ENCODE assay signal across 19 cellular contexts in genomic region chr19:12015015-12015752, GRCh38. TPM values are rescaled to one million over a fixed set of nuclear protein-coding genes. Genes with fewer than 3 reads are reported as not detected.
A peak's percentile ranks its signal among the peaks of the same experiment; 100 is the strongest.
DNase-seq lines count a peak whose midpoint lies in the region; ATAC-seq, FAIRE-seq and TF ChIP-seq lines count a peak whose summit lies in the region.
"Had no signal": no experiment of that assay in that cellular context is flagged by ENCODE, and none has a peak within 500 bp of the region (broad histone marks: within the 10 kb centered on the region; RNA-seq: fewer than 3 reads in every experiment).

No MANE protein-coding gene starts in this region.

- H3K27me3 ChIP-seq in mucosa of rectum (ENCODE audit: control insufficient read depth in 2 of 2, insufficient read depth in 2 of 2, low read length in 2 of 2) (no peaks in the 10 kb centered on the region), pancreas (no peaks in the 10 kb centered on the region)
- H3K27me3 ChIP-seq: SJCRH30 had no signal

- in situ Hi-C loops in KBM-7 (cut with MboI; ENCODE audit: low pct_unique_long_range_greater_than_20kb, low sequenced_read_pairs), result no loop called here

- H3K36me3 ChIP-seq in mucosa of rectum (ENCODE audit: control insufficient read depth in 2 of 2, insufficient read depth in 2 of 2, low read length in 2 of 2) (peaks cover 27 to 45% of the 10 kb centered on the region in 2 donors), pancreas (peaks cover 28 to 31% (median 30%) of the 10 kb centered on the region in 3 donors)

- H3K9me3 ChIP-seq in mucosa of rectum (ENCODE audit: control insufficient read depth in 2 of 2, low read length in 2 of 2) (peaks cover 42 to 45% of the 10 kb centered on the region in 2 donors), pancreas (peaks cover 0 to 7% (median 2%) of the 10 kb centered on the region in 4 donors)

- intact Hi-C loops in pancreas (cut with DNase I), result no loop called here

- H3K9ac ChIP-seq in mucosa of rectum (ENCODE audit: low read depth in 1 of 2, low read length in 2 of 2), result no peak overlapping the region

- WGBS in pancreas, 2 donors, result 97 to 98% methylated on average over 9 of the region's 9 CpGs

- FAIRE-seq in pancreas (lab: Jason Lieb, UNC), result no peak

- no peaks in the 10 kb centered on the region for H3K4me1 ChIP-seq in mucosa of rectum (ENCODE audit: control insufficient read depth in 2 of 2, insufficient read depth in 2 of 2, low read length in 2 of 2)
- H3K4me1 ChIP-seq in pancreas, result no peaks in the 10 kb centered on the region
- H3K4me1 ChIP-seq: Caco-2, SJCRH30 had no signal

- DNase-seq in KBM-7 (peak; percentile 14), choroid plexus epithelial cell (ENCODE audit: low read depth) (peak; percentile 5), NCI-H524 treated with DMSO at 0.1 percent for 48 hours (lab: John Stamatoyannopoulos, UW) (no peak), pancreas (no peak), GF-D8 (lab: John Stamatoyannopoulos, UW) (no peak)
- no peak for DNase-seq in stimulated activated CD4-positive, alpha-beta T cell treated with anti-CD3 and anti-CD28 coated beads, Interleukin-2, amount 100 ng/mL, for 48 hours
- DNase-seq: ACHN; AML-193; Caco-2; CD4-positive, CD25-positive, alpha-beta regulatory T cell; DMS153; H9; NCI-H187; NCI-H345; NCI-H69; NK-92 treated with Interleukin-12 subunit alpha and Interleukin-12 subunit beta, amount 100 ng/mL, for 24 hours; SJCRH30 had no signal

- ATAC-seq in pancreas, result no peak

- TF ChIP-seq CTCF in choroid plexus epithelial cell (conservative IDR thresholded peaks at IDR 0.05; ENCODE audit: low read depth, low read length) (no peak), pancreas (IDR thresholded peaks at IDR 0.05) (no peak)

- H3K27ac ChIP-seq in mucosa of rectum (ENCODE audit: low read depth in 2 of 2, low read length in 2 of 2), result no peak overlapping the region
- no peak overlapping the region for H3K27ac ChIP-seq in pancreas
- H3K27ac ChIP-seq: RWPE1, SJCRH30 had no signal

- H3K4me3 ChIP-seq in choroid plexus epithelial cell (ENCODE audit: low read depth, low read length) (no peak overlapping the region), mucosa of rectum (ENCODE audit: low read length in 2 of 2) (peak overlapping the region; percentile 28 to 38), pancreas (no peak overlapping the region)
- H3K4me3 ChIP-seq: SJCRH30 had no signal

RNA-seq across cellular contexts. Expression of gene ZNF433, which starts 20.3 kb away (rescaled TPM):
- 1 to 10 TPM; 3.7 to 6.5 (median 4.4) TPM for total RNA-seq in pancreas
- 1 to 10 TPM; 7.1 to 9.9 TPM for polyA plus RNA-seq in pancreas

RNA-seq across cellular contexts. Expression of gene ZNF878, which starts 37.6 kb away (rescaled TPM):
- total RNA-seq in pancreas, result under 1 TPM; 0.19 to 0.87 (median 0.46) TPM
- polyA plus RNA-seq in pancreas, result under 1 TPM; 0.19 to 0.23 TPM
- total RNA-seq: CD4-positive, CD25-positive, alpha-beta regulatory T cell had no signal

RNA-seq across cellular contexts. Expression of gene ZNF844, which starts 49.3 kb away (rescaled TPM):
- 10 to 100 TPM in 1 of 6 donors, 1 to 10 TPM in 5; 4.4 to 12.4 (median 5.7) TPM for total RNA-seq in pancreas
- 1 to 10 TPM; 2.1 to 3.0 TPM for polyA plus RNA-seq in pancreas

RNA-seq across cellular contexts. Expression of gene ZNF763, which starts 50.3 kb away (rescaled TPM):
- total RNA-seq in pancreas, result 1 to 10 TPM; 1.5 to 4.5 (median 2.4) TPM
- polyA plus RNA-seq in pancreas, result 1 to 10 TPM; 3.6 to 5.9 TPM

Comparison
In these comparisons a context has a peak if more than half of its experiments do, and no peak if none do; other contexts are left out.
1. DNase-seq: peak in KBM-7 (single experiment) and choroid plexus epithelial cell (single experiment); none in NCI-H524 treated with DMSO at 0.1 percent for 48 hours (single experiment), pancreas (0 of 6), GF-D8 (single experiment) and stimulated activated CD4-positive, alpha-beta T cell treated with anti-CD3 and anti-CD28 coated beads, Interleukin-2, amount 100 ng/mL, for 48 hours (0 of 2).
2. H3K4me3 ChIP-seq: peak in mucosa of rectum (2 of 2); none in choroid plexus epithelial cell (single experiment) and pancreas (0 of 4).